In the genomic region with DNA sequence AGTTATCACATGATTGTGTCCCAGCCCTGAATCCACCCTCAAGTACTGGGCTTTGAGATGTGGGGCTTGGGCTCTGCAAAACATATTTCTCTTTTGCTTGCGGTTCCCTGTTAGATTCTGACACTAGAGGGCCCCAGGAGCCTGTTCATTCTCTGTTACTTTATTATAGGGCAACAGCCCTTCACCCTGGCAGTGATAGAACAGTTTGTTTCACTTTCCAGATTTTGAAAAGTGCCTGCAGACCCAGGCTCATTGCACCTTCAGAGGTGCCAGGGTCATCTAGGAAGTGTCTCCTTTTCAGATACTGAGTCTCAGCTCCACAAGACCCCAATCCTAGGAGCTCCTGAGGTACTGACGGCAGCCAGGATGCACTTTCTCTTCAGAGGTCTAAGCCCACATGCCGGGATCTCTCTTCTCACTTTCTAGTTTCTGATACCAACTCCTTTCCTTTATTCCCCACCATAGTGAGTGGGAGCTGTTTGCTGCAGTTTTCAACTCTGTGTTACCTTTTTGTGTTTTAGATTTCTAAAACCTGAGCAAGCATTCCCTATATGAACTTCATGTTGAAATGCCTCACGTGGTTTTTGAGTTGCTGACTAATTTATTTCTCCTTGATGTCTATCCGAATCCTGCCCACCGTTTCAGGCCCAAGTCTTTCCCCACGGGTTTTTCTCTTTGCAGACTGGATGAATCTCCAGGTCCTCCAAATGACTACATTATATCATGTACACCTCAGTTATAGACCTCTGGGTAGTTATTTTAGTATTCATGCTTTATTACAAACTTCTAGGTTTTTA, we compare ENCODE assay signal across 8 cellular contexts. TPM values are rescaled to one million over a fixed set of nuclear protein-coding genes. Genes with fewer than 3 reads are reported as not detected.
DNase-seq lines count a peak whose midpoint lies in the region; ATAC-seq, FAIRE-seq and TF ChIP-seq lines count a peak whose summit lies in the region.

No MANE protein-coding gene starts in this region.

- no TSS peak for BruUV-seq in HCT116 (replicated peaks; lab: Mats Ljungman, UMichigan)
- BruUV-seq in K562 (replicated peaks; lab: Mats Ljungman, UMichigan), result no TSS peak

- H3K9me1 ChIP-seq in K562 (ENCODE audit: control insufficient read depth, insufficient read depth, low read length), result no peaks in the 10 kb centered on the region

- H3K9me2 ChIP-seq in HCT116 (ENCODE audit: insufficient read depth), result no peaks in the 10 kb centered on the region

- RAD21 ChIA-PET in HCT116 (lab: Charles Lee; ENCODE audit: low non-redundant PET in 1 of 2, low total read pairs in 2 of 2, uncharacterized antibody in 2 of 2, unreplicated experiment in 2 of 2), result no interaction called here

- 23% methylated on average over 7 of the region's 7 CpGs for WGBS in K562 (ENCODE audit: insufficient coverage, low coverage, missing lambda C conversion rate)

- peak; percentile 95 for TF ChIP-seq RAD21 in HCT116 (IDR thresholded peaks at IDR 0.05; ENCODE audit: low read depth)
- peak; percentile 96 for TF ChIP-seq RAD21 in K562 (CRISPR knock-in tag; conservative IDR thresholded peaks at IDR 0.05 in 1 of 2, IDR thresholded peaks at IDR 0.05 in 1 of 2)

- H3K36me3 Mint-ChIP-seq in T-helper 1 cell treated with Interleukin-12 subunit alpha and Interleukin-12 subunit beta and Interleukin-4 antibody, amounts not matched to agents 30 μg/mL and 1 μg/mL, for 36 hours (ENCODE audit: low read depth), result no peaks in the 10 kb centered on the region
- peaks cover 0 to 4% (median 0%) of the 10 kb centered on the region in 3 donors for H3K36me3 Mint-ChIP-seq in immature natural killer cell

- peaks cover 17% of the 10 kb centered on the region for H3K27me3 Mint-ChIP-seq in T-helper 1 cell treated with Interleukin-12 subunit alpha and Interleukin-12 subunit beta and Interleukin-4 antibody, amounts not matched to agents 30 μg/mL and 1 μg/mL, for 36 hours (ENCODE audit: low read depth)
- peaks cover 0 to 8% (median 4%) of the 10 kb centered on the region in 3 donors for H3K27me3 Mint-ChIP-seq in immature natural killer cell (ENCODE audit: low read depth in 3 of 3)

- peak overlapping the region; percentile 32 for H3K4me3 Mint-ChIP-seq in T-helper 1 cell treated with Interleukin-12 subunit alpha and Interleukin-12 subunit beta and Interleukin-4 antibody, amounts not matched to agents 30 μg/mL and 1 μg/mL, for 36 hours
- peak overlapping the region in 2 of 5 donors; percentile 23 to 48 for H3K4me3 Mint-ChIP-seq in immature natural killer cell

- H4K20me1 ChIP-seq in HCT116 (ENCODE audit: insufficient read depth) (no peaks in the 10 kb centered on the region), K562 (replicated peaks; ENCODE audit: control insufficient read depth, insufficient read depth, low read length) (no peaks in the 10 kb centered on the region)

- TF ChIP-seq EP300 in K562 (IDR thresholded peaks at IDR 0.05; ENCODE audit: low read length), result no peak

- DNase-seq in G401 (ENCODE audit: low spot score) (peak; percentile 45), HCT116 (ENCODE audit: low read depth, low spot score) (peak; percentile 48), NCI-H1694 (lab: John Stamatoyannopoulos, UW) (peak; percentile 45), K562 (ENCODE audit: extremely low read depth in 1 of 4, low spot score in 3 of 4) (peak; percentile 56 to 81 (median 70)), immature natural killer cell (peak; percentile 41 to 60 (median 45)), cortex of kidney (lab: John Stamatoyannopoulos, UW) (no peak)
- DNase-seq in stimulated activated CD4-positive, alpha-beta T cell treated with anti-CD3 and anti-CD28 coated beads, Interleukin-1b, Interleukin-23, amount 100 ng/mL, for 48 hours, result peak; percentile 46

- POLR2A ChIA-PET in HCT116 (lab: Charles Lee) (no interaction called here), K562 (lab: Yijun Ruan, JAX) (no interaction called here)

- CTCF ChIA-PET in HCT116 (lab: Charles Lee), result interaction anchor here (0.9 kb wide), 1 partner anchor 519 kb away, joined by 3 read pairs; no protein-coding TSS in a partner anchor
- CTCF ChIA-PET in K562 (lab: Yijun Ruan, JAX; ENCODE audit: low intra/inter-chr PET ratio), result interaction anchor here (0.7 to 2.5 kb wide), 4 partner anchors 471 to 550 kb away, joined by 3 to 23 read pairs (median 4); no protein-coding TSS in a partner anchor

- no peak overlapping the region for H3K27ac Mint-ChIP-seq in T-helper 1 cell treated with Interleukin-12 subunit alpha and Interleukin-12 subunit beta and Interleukin-4 antibody, amounts not matched to agents 30 μg/mL and 1 μg/mL, for 36 hours
- peak overlapping the region in 1 of 6 donors; percentile 30 for H3K27ac Mint-ChIP-seq in immature natural killer cell

- peak; percentile 79 to 80 (median 80) for TF ChIP-seq CTCF in HCT116 (IDR thresholded peaks at IDR 0.05 in 2 of 3, conservative IDR thresholded peaks at IDR 0.05 in 1 of 3; ENCODE audit: borderline replicate concordance in 1 of 3, insufficient read depth in 1 of 3, low read depth in 2 of 3, low read length in 2 of 3)
- peak; percentile 83 to 93 (median 92) for TF ChIP-seq CTCF in K562 (IDR thresholded peaks at IDR 0.05 in 2 of 3, conservative IDR thresholded peaks at IDR 0.05 in 1 of 3; ENCODE audit: insufficient read depth in 2 of 3, low read depth in 1 of 3, low read length in 3 of 3)

- ATAC-seq in HCT116, result peak; percentile 97
- peak; percentile 96 for ATAC-seq in K562

- no peaks in the 10 kb centered on the region for H3K36me3 ChIP-seq in HCT116 (ENCODE audit: control insufficient read depth in 1 of 2, insufficient read depth in 2 of 2, low read length in 2 of 2)
- H3K36me3 ChIP-seq in K562 (ENCODE audit: control insufficient read depth, insufficient read depth, low read length), result no peaks in the 10 kb centered on the region

- FAIRE-seq in K562 (lab: Jason Lieb, UNC), result peak; percentile 86

- H3K4me1 ChIP-seq in HCT116 (ENCODE audit: control insufficient read depth in 1 of 2, insufficient read depth in 2 of 2, low read length in 2 of 2), result no peaks in the 10 kb centered on the region; a peak in 1 of 4 replicates
- peaks cover 0 to 10% of the 10 kb centered on the region in 2 experiments; a peak in 3 of 5 replicates for H3K4me1 ChIP-seq in K562 (replicated peaks in 1 of 2; ENCODE audit: control insufficient read depth in 2 of 2, insufficient read depth in 2 of 2, low read length in 2 of 2)

- H3K9ac ChIP-seq in HCT116 (ENCODE audit: low read length) (no peak overlapping the region), K562 (ENCODE audit: insufficient read depth in 1 of 2, low read depth in 2 of 2, low read length in 2 of 2) (no peak overlapping the region)

- no peaks in the 10 kb centered on the region for H3K9me3 Mint-ChIP-seq in T-helper 1 cell treated with Interleukin-12 subunit alpha and Interleukin-12 subunit beta and Interleukin-4 antibody, amounts not matched to agents 30 μg/mL and 1 μg/mL, for 36 hours
- H3K9me3 Mint-ChIP-seq in immature natural killer cell, result no peaks in the 10 kb centered on the region

- H3K4me3 ChIP-seq in HCT116 (replicated peaks in 1 of 2; ENCODE audit: low read depth in 1 of 2, low read length in 2 of 2), result peak overlapping the region in 1 of 2 experiments; percentile 15; a peak in 1 of 4 replicates
- H3K4me3 ChIP-seq in K562, result no peak overlapping the region

- H3K27ac ChIP-seq in HCT116 (ENCODE audit: low read depth, low read length), result no peak overlapping the region
- H3K27ac ChIP-seq in K562 (ENCODE audit: extremely low read depth, low read depth, low read length), result no peak overlapping the region

- H3K79me2 ChIP-seq in HCT116 (ENCODE audit: insufficient read depth, low read length), result no peaks in the 10 kb centered on the region
- no peaks in the 10 kb centered on the region for H3K79me2 ChIP-seq in K562 (ENCODE audit: control insufficient read depth, insufficient read depth, low read length)

- TF ChIP-seq POLR2A in HCT116 (IDR thresholded peaks at IDR 0.05; ENCODE audit: borderline replicate concordance, extremely low read depth, insufficient read depth, insufficient read length) (no peak), K562 (conservative IDR thresholded peaks at IDR 0.05) (no peak)

- peaks cover 10% of the 10 kb centered on the region for H3K4me1 Mint-ChIP-seq in T-helper 1 cell treated with Interleukin-12 subunit alpha and Interleukin-12 subunit beta and Interleukin-4 antibody, amounts not matched to agents 30 μg/mL and 1 μg/mL, for 36 hours (ENCODE audit: low read depth)
- peaks cover 7 to 9% of the 10 kb centered on the region in 2 donors for H3K4me1 Mint-ChIP-seq in immature natural killer cell

- no peaks in the 10 kb centered on the region for H3K9me3 ChIP-seq in HCT116 (ENCODE audit: control insufficient read depth in 1 of 2, insufficient read depth in 1 of 2, low read depth in 1 of 2, low read length in 2 of 2)
- H3K9me3 ChIP-seq in K562 (replicated peaks; ENCODE audit: control insufficient read depth, insufficient read depth, low read depth, low read length), result no peaks in the 10 kb centered on the region

- H2AFZ ChIP-seq in HCT116 (ENCODE audit: low read depth, low read length, poor library complexity, severe bottlenecking), result peak overlapping the region; percentile 21
- peak overlapping the region; percentile 74 for H2AFZ ChIP-seq in K562 (ENCODE audit: low read depth, low read length)

- intact Hi-C loops in HCT116 (cut with micrococcal nuclease), result loop anchor here (1.0 to 5.0 kb wide), 2 partner anchors 472 to 550 kb away; no protein-coding TSS in a partner anchor
- intact Hi-C loops in K562 (cut with micrococcal nuclease), result loop anchor here (1.0 kb wide), 2 partner anchors 471 to 551 kb away; no protein-coding TSS in a partner anchor

- H3K4me2 ChIP-seq in HCT116 (ENCODE audit: low read length) (peak overlapping the region; percentile 44), K562 (ENCODE audit: insufficient read depth, low read length) (peak overlapping the region; percentile 62)

- H3K27me3 ChIP-seq in HCT116 (ENCODE audit: insufficient read depth, low read length) (no peaks in the 10 kb centered on the region), K562 (ENCODE audit: control insufficient read depth in 2 of 2, insufficient read depth in 2 of 2, low read length in 2 of 2) (no peaks in the 10 kb centered on the region)

- in situ Hi-C loops in G401 (cut with HindIII; ENCODE audit: low sequenced_read_pairs), result no loop called here
- in situ Hi-C loops in K562 (cut with MboI), result no loop called here

RNA-seq across cellular contexts. Expression of a gene that starts 10.9 kb away (rescaled TPM):
- total RNA-seq in G401 (2014; rRNA removed; shearing (Covaris generic)), result 43.8 and 44.4 TPM in 2 replicates
- total RNA-seq in HCT116 (2021; ENCODE audit: unreplicated experiment), result 26.7 TPM
- 21.8 and 22.1 TPM in 2 replicates for polyA plus RNA-seq in HCT116 (2012)
- 19.4 and 24.4 TPM in 2 replicates for total RNA-seq in K562 (2011; cell fraction: chromatin; rRNA removed; ENCODE audit: low replicate concordance)
- 28.8 and 31.2 TPM in 2 replicates for total RNA-seq in K562 (2011; cell fraction: nucleolus; rRNA removed)
- total RNA-seq in K562 (2011; cell fraction: nucleoplasm; rRNA removed), result 29.9 and 34.0 TPM in 2 replicates
- 52.7 and 60.6 TPM in 2 replicates for total RNA-seq in K562 (2014; rRNA removed)
- 19.9 and 21.5 TPM in 2 replicates for total RNA-seq in K562 (2014; rRNA removed; fragmentation: Illumina TruSeq; extraction: Trizol)
- 37.9 and 40.7 TPM in 2 replicates for total RNA-seq in K562 (2015; rRNA removed; fragmentation: Illumina TruSeq; extraction: Trizol)
- total RNA-seq in K562 (2021), result 45.4 and 47.8 TPM in 2 replicates
- polyA plus RNA-seq in K562 (2011; rRNA removed), result 45.9 and 47.2 TPM in 2 replicates
- polyA plus RNA-seq in K562 (2011; cell fraction: cytosol; rRNA removed), result 54.9 and 75.5 TPM in 2 replicates
- polyA plus RNA-seq in K562 (2011; cell fraction: nucleus; rRNA removed), result 31.7 and 32.1 TPM in 2 replicates
- 28.3 and 30.1 TPM in 2 replicates for polyA plus RNA-seq in K562 (2012)
- polyA plus RNA-seq in K562 (2014; fragmentation: Illumina TruSeq; extraction: Trizol), result 29.6 and 40.5 TPM in 2 replicates
- 10 to 100 TPM in 1 of 2 experiments, 1 to 10 TPM in 1; 8.8 to 25.2 TPM for polyA plus RNA-seq in K562 (2014; fragmentation: Nextera tagmentation; extraction: Ambion mirVana)
- 51.1 and 59.4 TPM in 2 replicates for polyA plus RNA-seq in K562 (2014; rRNA removed)
- 19.4 and 21.4 TPM in 2 replicates for polyA minus RNA-seq in K562 (2011; rRNA and poly(A)+ RNA removed)
- polyA minus RNA-seq in K562 (2011; cell fraction: cytosol; rRNA and poly(A)+ RNA removed), result 17.9 and 18.6 TPM in 2 replicates
- polyA minus RNA-seq in K562 (2011; cell fraction: nucleus; rRNA and poly(A)+ RNA removed), result 26.0 and 42.1 TPM in 2 replicates
- 10 to 100 TPM; 44.5 to 81.1 (median 63.6) TPM for polyA plus RNA-seq in immature natural killer cell

RNA-seq across cellular contexts. Expression of a gene that starts 51.9 kb away (rescaled TPM):
- 22.9 and 26.5 TPM in 2 replicates for total RNA-seq in G401 (2014; rRNA removed; shearing (Covaris generic))
- 22.9 TPM for total RNA-seq in HCT116 (2021; ENCODE audit: unreplicated experiment)
- 2.2 and 4.6 TPM in 2 replicates for polyA plus RNA-seq in HCT116 (2012)
- total RNA-seq in K562 (2011; cell fraction: chromatin; rRNA removed; ENCODE audit: low replicate concordance), result 8.3 and 23.3 TPM in 2 replicates
- total RNA-seq in K562 (2011; cell fraction: nucleolus; rRNA removed), result 13.7 and 20.0 TPM in 2 replicates
- 11.3 and 14.8 TPM in 2 replicates for total RNA-seq in K562 (2011; cell fraction: nucleoplasm; rRNA removed)
- 11.6 and 12.4 TPM in 2 replicates for total RNA-seq in K562 (2014; rRNA removed)
- total RNA-seq in K562 (2014; rRNA removed; fragmentation: Illumina TruSeq; extraction: Trizol), result 24.0 and 27.2 TPM in 2 replicates
- total RNA-seq in K562 (2015; rRNA removed; fragmentation: Illumina TruSeq; extraction: Trizol), result 25.2 and 26.4 TPM in 2 replicates
- total RNA-seq in K562 (2021), result 29.2 and 31.2 TPM in 2 replicates
- polyA plus RNA-seq in K562 (2011; rRNA removed), result 21.9 and 24.8 TPM in 2 replicates
- polyA plus RNA-seq in K562 (2011; cell fraction: cytosol; rRNA removed), result 3.9 and 6.5 TPM in 2 replicates
- 20.4 and 22.7 TPM in 2 replicates for polyA plus RNA-seq in K562 (2011; cell fraction: nucleus; rRNA removed)
- polyA plus RNA-seq in K562 (2012), result 10.6 and 17.4 TPM in 2 replicates
- 17.8 and 18.7 TPM in 2 replicates for polyA plus RNA-seq in K562 (2014; fragmentation: Illumina TruSeq; extraction: Trizol)
- polyA plus RNA-seq in K562 (2014; fragmentation: Nextera tagmentation; extraction: Ambion mirVana), result 1 to 10 TPM; 4.7 to 7.1 TPM
- 12.4 and 14.6 TPM in 2 replicates for polyA plus RNA-seq in K562 (2014; rRNA removed)
- polyA minus RNA-seq in K562 (2011; rRNA and poly(A)+ RNA removed), result 18.8 and 21.8 TPM in 2 replicates
- polyA minus RNA-seq in K562 (2011; cell fraction: cytosol; rRNA and poly(A)+ RNA removed), result 9.3 and 10.4 TPM in 2 replicates
- 15.6 and 21.7 TPM in 2 replicates for polyA minus RNA-seq in K562 (2011; cell fraction: nucleus; rRNA and poly(A)+ RNA removed)
- polyA plus RNA-seq in immature natural killer cell, result 10 to 100 TPM in 2 of 3 donors, 1 to 10 TPM in 1; 6.8 to 17.7 (median 12.9) TPM
